17 cellular contexts compared by ENCODE assay signal in the genomic region with DNA sequence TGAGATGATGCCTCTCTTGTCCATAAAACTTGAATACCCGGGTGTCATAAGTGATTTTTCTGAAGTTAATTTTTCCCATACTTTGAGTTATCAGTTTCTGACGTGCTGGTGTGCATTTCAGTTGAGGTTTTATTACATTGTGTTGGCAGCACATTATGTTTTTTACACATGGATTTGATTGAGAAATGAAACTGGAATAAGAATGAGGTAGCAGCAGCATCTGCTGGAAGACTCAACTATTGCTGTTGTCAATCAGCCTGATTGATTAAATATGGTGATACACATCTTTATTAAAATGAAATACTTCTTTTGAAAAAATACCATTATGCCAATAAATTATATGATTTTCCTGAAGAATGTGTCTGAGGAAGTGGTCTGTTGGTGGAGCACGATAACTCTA.
A peak's percentile ranks its signal among the peaks of the same experiment; 100 is the strongest.
DNase-seq lines count a peak whose midpoint lies in the region; ATAC-seq and TF ChIP-seq lines count a peak whose summit lies in the region.
"Had no signal": no experiment of that assay in that cellular context is flagged by ENCODE, and none has a peak within 500 bp of the region (broad histone marks: within the 10 kb centered on the region; RNA-seq: fewer than 3 reads in every experiment).

No MANE protein-coding gene starts in this region.

- no peaks in the 10 kb centered on the region for H3K4me1 ChIP-seq in ACC112 (ENCODE audit: control insufficient read depth, insufficient read depth, low read length, unreplicated experiment)
- peaks cover 44% of the 10 kb centered on the region for H3K4me1 ChIP-seq in adipocyte (ENCODE audit: control insufficient read depth, insufficient read depth, low read length)
- H3K4me1 ChIP-seq in foreskin keratinocyte: no peaks in the 10 kb centered on the region
- H3K4me1 ChIP-seq in CD4-positive, alpha-beta memory T cell (ENCODE audit: insufficient read depth, low read length): no peaks in the 10 kb centered on the region
- no peaks in the 10 kb centered on the region for H3K4me1 ChIP-seq in thyroid gland

- 75 to 83% methylated on average over 3 of the region's 3 CpGs for WGBS in thyroid gland, 2 donors

- H3K27ac Mint-ChIP-seq in CD4-positive, alpha-beta memory T cell: no peak overlapping the region
- H3K27ac Mint-ChIP-seq: activated CD4-positive, alpha-beta memory T cell treated with anti-CD3 and anti-CD28 coated beads, Interleukin-2, amount 10 ng/mL, durations not matched to agents 7 days and 5 days; natural killer cell treated with Interleukin-12 subunit alpha and Interleukin-12 subunit beta and Interleukin-15 and Interleukin-18, amount 100 ng/mL, for 72 hours had no signal

- no peaks in the 10 kb centered on the region for H3K9me3 Mint-ChIP-seq in CD4-positive, alpha-beta memory T cell
- H3K9me3 Mint-ChIP-seq: activated CD4-positive, alpha-beta memory T cell treated with anti-CD3 and anti-CD28 coated beads, Interleukin-2, amount 10 ng/mL, durations not matched to agents 7 days and 5 days; natural killer cell treated with Interleukin-12 subunit alpha and Interleukin-12 subunit beta and Interleukin-15 and Interleukin-18, amount 100 ng/mL, for 72 hours had no signal

- TF ChIP-seq POLR2A in thyroid gland (IDR thresholded peaks at IDR 0.05): no peak

- H3K27me3 Mint-ChIP-seq in CD4-positive, alpha-beta memory T cell: peaks cover 20% of the 10 kb centered on the region in 2 donors

- POLR2A ChIA-PET in CD4-positive, alpha-beta memory T cell (lab: Charles Lee; ENCODE audit: partially characterized antibody): interaction anchor here (0.6 kb wide), 1 partner anchor 1222 kb away, joined by 3 read pairs; no protein-coding TSS in a partner anchor

- H3K27ac ChIP-seq in ACC112 (ENCODE audit: low read depth, low read length) (no peak overlapping the region), foreskin keratinocyte (no peak overlapping the region), thyroid gland (no peak overlapping the region)
- H3K27ac ChIP-seq in CD4-positive, alpha-beta memory T cell (ENCODE audit: low read depth, low read length): no peak overlapping the region
- H3K27ac ChIP-seq: thoracic aorta had no signal

- peak; percentile 22 for TF ChIP-seq CTCF in GM12873 (IDR thresholded peaks at IDR 0.05; ENCODE audit: insufficient read depth, low read depth, low read length, missing control alignments)
- TF ChIP-seq CTCF in foreskin keratinocyte (conservative IDR thresholded peaks at IDR 0.05): peak; percentile 48
- peak in 3 of 6 experiments; percentile 11 to 30 (median 17) for TF ChIP-seq CTCF in thyroid gland (IDR thresholded peaks at IDR 0.05)

- DNase-seq in adipocyte (ENCODE audit: low read depth) (peak; percentile 62), foreskin keratinocyte (no peak), thyroid gland (no peak), activated gamma-delta T cell treated with Interleukin-2 at 50 U/mL for 16 hours (no peak), ecto neural progenitor cell (ENCODE audit: low spot score) (no peak)
- no peak for DNase-seq in CD4-positive, alpha-beta memory T cell
- DNase-seq: activated CD4-positive, alpha-beta memory T cell treated with anti-CD3 and anti-CD28 coated beads, Interleukin-2, amount 10 ng/mL, durations not matched to agents 7 days and 5 days; amygdala; H7; NCI-H1105; PC-3; retina; stimulated activated CD4-positive, alpha-beta T cell treated with anti-CD3 and anti-CD28 coated beads, Interleukin-2, amount 100 ng/mL, for 24 hours had no signal

- H3K36me3 Mint-ChIP-seq in CD4-positive, alpha-beta memory T cell: peaks cover 0 to 3% of the 10 kb centered on the region in 2 donors
- H3K36me3 Mint-ChIP-seq: natural killer cell treated with Interleukin-12 subunit alpha and Interleukin-12 subunit beta and Interleukin-15 and Interleukin-18, amount 100 ng/mL, for 72 hours had no signal

- ATAC-seq in foreskin keratinocyte: no peak
- ATAC-seq: natural killer cell treated with Interleukin-12 subunit alpha and Interleukin-12 subunit beta and Interleukin-15 and Interleukin-18, amount 100 ng/mL, for 72 hours; PC-3 had no signal

- H3K4me3 Mint-ChIP-seq in CD4-positive, alpha-beta memory T cell: no peak overlapping the region
- H3K4me3 Mint-ChIP-seq: activated CD4-positive, alpha-beta memory T cell treated with anti-CD3 and anti-CD28 coated beads, Interleukin-2, amount 10 ng/mL, durations not matched to agents 7 days and 5 days; natural killer cell treated with Interleukin-12 subunit alpha and Interleukin-12 subunit beta and Interleukin-15 and Interleukin-18, amount 100 ng/mL, for 72 hours had no signal

- CTCF ChIA-PET in CD4-positive, alpha-beta memory T cell (lab: Charles Lee; ENCODE audit: partially characterized antibody): interaction anchor here (1.6 kb wide), 1 partner anchor 102 kb away, joined by 4 read pairs; no protein-coding TSS in a partner anchor

- H2AFZ ChIP-seq in ACC112 (ENCODE audit: low read length, unreplicated experiment): peak overlapping the region; percentile 40

- H3K4me3 ChIP-seq in ACC112 (ENCODE audit: low read depth, low read length) (peak overlapping the region; percentile 33; the same call in 1 of the 2 replicates), adipocyte (ENCODE audit: low read length) (peak overlapping the region; percentile 51), thyroid gland (replicated peaks in 1 of 3) (no peak overlapping the region)
- H3K4me3 ChIP-seq in CD4-positive, alpha-beta memory T cell (ENCODE audit: low read length in 2 of 2): no peak overlapping the region
- H3K4me3 ChIP-seq: thoracic aorta had no signal

- H3K4me1 Mint-ChIP-seq in CD4-positive, alpha-beta memory T cell: peaks cover 0 to 3% (median 0%) of the 10 kb centered on the region in 4 donors
- H3K4me1 Mint-ChIP-seq: activated CD4-positive, alpha-beta memory T cell treated with anti-CD3 and anti-CD28 coated beads, Interleukin-2, amount 10 ng/mL, durations not matched to agents 7 days and 5 days had no signal

- H3K9ac ChIP-seq in adipocyte (ENCODE audit: low read length): peak overlapping the region; percentile 57

- H3K79me2 ChIP-seq in ACC112 (ENCODE audit: control insufficient read depth, insufficient read depth, low read length, unreplicated experiment): no peaks in the 10 kb centered on the region

- H3K27me3 ChIP-seq in ACC112 (ENCODE audit: insufficient read depth, low read length) (peaks cover 7% of the 10 kb centered on the region; the same call in 1 of the 2 replicates), adipocyte (replicated peaks; ENCODE audit: control insufficient read depth, insufficient read depth, low read length) (no peaks in the 10 kb centered on the region), foreskin keratinocyte (no peaks in the 10 kb centered on the region), thyroid gland (no peaks in the 10 kb centered on the region)
- H3K27me3 ChIP-seq in CD4-positive, alpha-beta memory T cell (ENCODE audit: insufficient read depth, low read length): no peaks in the 10 kb centered on the region

- H3K36me3 ChIP-seq in ACC112 (ENCODE audit: insufficient read depth, low read length) (no peaks in the 10 kb centered on the region), adipocyte (ENCODE audit: control insufficient read depth, insufficient read depth, low read length, severe bottlenecking) (no peaks in the 10 kb centered on the region), thyroid gland (no peaks in the 10 kb centered on the region)
- H3K36me3 ChIP-seq in CD4-positive, alpha-beta memory T cell (ENCODE audit: insufficient read depth, low read length): no peaks in the 10 kb centered on the region
- H3K36me3 ChIP-seq: thoracic aorta had no signal

- intact Hi-C loops in CD4-positive, alpha-beta memory T cell (cut with micrococcal nuclease): no loop called here
- intact Hi-C loops in thyroid gland (cut with DNase I): no loop called here

- H3K9me3 ChIP-seq in adipocyte (ENCODE audit: control insufficient read depth, low read length) (no peaks in the 10 kb centered on the region), thyroid gland (no peaks in the 10 kb centered on the region)
- no peaks in the 10 kb centered on the region for H3K9me3 ChIP-seq in CD4-positive, alpha-beta memory T cell (ENCODE audit: control insufficient read depth in 1 of 2, low read length in 2 of 2)
- H3K9me3 ChIP-seq: thoracic aorta had no signal

Comparison
In these comparisons a context has a peak if more than half of its experiments do, and no peak if none do; other contexts are left out.
1. H3K4me3 ChIP-seq: peak in ACC112 (single experiment) and adipocyte (single experiment); none in CD4-positive, alpha-beta memory T cell (0 of 2) and thyroid gland (0 of 3).